27 cellular contexts compared by ENCODE assay signal in the genomic region with DNA sequence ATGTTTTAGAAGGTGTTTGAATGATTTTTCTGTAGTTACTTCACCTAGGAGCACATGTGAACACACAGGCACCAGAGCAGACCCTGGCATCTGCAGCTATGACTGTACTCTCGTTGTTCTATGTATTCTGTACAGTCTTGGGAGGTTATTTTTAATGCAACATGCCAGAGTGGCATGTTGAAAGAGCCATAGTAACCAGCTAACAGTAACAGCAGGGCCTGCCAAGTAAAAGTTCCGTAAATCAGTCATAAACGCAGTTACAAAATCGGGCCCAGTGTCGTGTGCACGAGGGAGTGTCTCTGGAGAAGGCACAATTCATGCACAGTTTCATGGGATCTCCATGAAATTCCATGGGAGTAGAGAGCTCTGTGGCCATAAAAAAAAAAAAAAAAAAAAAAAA.
DNase-seq lines count a peak whose midpoint lies in the region; ATAC-seq and TF ChIP-seq lines count a peak whose summit lies in the region.
"Had no signal": no experiment of that assay in that cellular context is flagged by ENCODE, and none has a peak within 500 bp of the region (broad histone marks: within the 10 kb centered on the region; RNA-seq: fewer than 3 reads in every experiment).

No MANE protein-coding gene starts in this region.

- 52 to 61% (median 56%) methylated on average over 6 of the region's 6 CpGs for WGBS in heart left ventricle, 4 donors

- H3K9me3 ChIP-seq in heart left ventricle (peaks cover 0 to 20% (median 0%) of the 10 kb centered on the region in 12 donors), left ventricle myocardium inferior (replicated peaks) (peaks cover 10% of the 10 kb centered on the region), osteoblast (ENCODE audit: low read depth, low read length) (peaks cover 2% of the 10 kb centered on the region)
- H3K9me3 ChIP-seq: gastrocnemius medialis, SK-N-SH had no signal

- H3K79me2 ChIP-seq in osteoblast (ENCODE audit: insufficient read depth, low read length), result no peaks in the 10 kb centered on the region

- no peaks in the 10 kb centered on the region for H4K20me1 ChIP-seq in osteoblast (ENCODE audit: insufficient read depth, low read length)
- H4K20me1 ChIP-seq: BLaER1 treated with 17β-estradiol and CSF1 and Interleukin-3, amounts not matched to agents 10 nM and 100 nM had no signal

- H3K4me2 ChIP-seq in osteoblast (ENCODE audit: insufficient read depth, low read length), result no peak overlapping the region
- H3K4me2 ChIP-seq: BLaER1 treated with 17β-estradiol and CSF1 and Interleukin-3, amounts not matched to agents 10 nM and 100 nM; SK-N-SH had no signal

- H3K4me3 ChIP-seq in heart left ventricle, result no peak overlapping the region
- H3K4me3 ChIP-seq in left ventricle myocardium inferior, result no peak overlapping the region
- H3K4me3 ChIP-seq in fibroblast of mammary gland (ENCODE audit: control insufficient read depth, low read depth, low read length), result no peak overlapping the region
- H3K4me3 ChIP-seq in osteoblast (ENCODE audit: insufficient read depth, low read length), result no peak overlapping the region
- H3K4me3 ChIP-seq: BLaER1 treated with 17β-estradiol and CSF1 and Interleukin-3, amounts not matched to agents 10 nM and 100 nM; gastrocnemius medialis; upper lobe of right lung had no signal

- peak in 3 of 4 donors; percentile 24 to 75 (median 59) for ATAC-seq in heart left ventricle
- no peak for ATAC-seq in HG02981 (IDR thresholded peaks at IDR 0.05; ENCODE audit: unreplicated experiment)
- ATAC-seq: gastrocnemius medialis, upper lobe of right lung had no signal

- H3K4me1 ChIP-seq in heart left ventricle (peaks cover 0 to 4% (median 0%) of the 10 kb centered on the region in 12 donors), left ventricle myocardium inferior (peaks cover 6% of the 10 kb centered on the region), osteoblast (ENCODE audit: insufficient read depth, low read length) (no peaks in the 10 kb centered on the region)
- H3K4me1 ChIP-seq: BLaER1 treated with 17β-estradiol and CSF1 and Interleukin-3, amounts not matched to agents 10 nM and 100 nM; Caco-2; gastrocnemius medialis; upper lobe of right lung had no signal

- intact Hi-C loops in heart left ventricle (cut with DNase I) (no loop called here), left ventricle myocardium inferior (cut with micrococcal nuclease) (no loop called here)

- DNase-seq in heart left ventricle, result no peak
- no peak for DNase-seq in left ventricle myocardium inferior
- DNase-seq in fibroblast of mammary gland (ENCODE audit: low read depth), result peak; percentile 36
- DNase-seq in osteoblast (ENCODE audit: insufficient read length, low spot score, missing footprints), result no peak
- DNase-seq in activated T-cell treated with anti-CD3 and anti-CD28 coated beads, Interleukin-2, amount 50 U/mL, for 1 hour, result no peak
- no peak for DNase-seq in LoVo (ENCODE audit: low spot score)
- no peak for DNase-seq in NCI-H510A (lab: John Stamatoyannopoulos, UW)
- DNase-seq: activated CD4-positive, alpha-beta T cell treated with anti-CD3 and anti-CD28 coated beads for 4 hours; activated naive CD4-positive, alpha-beta T cell treated with anti-CD3 and anti-CD28 coated beads for 36 hours; activated T-cell treated with anti-CD3 and anti-CD28 coated beads, Interleukin-2, amount 50 U/mL, for 48 hours; amygdala; Caco-2; cerebellar nuclear complex; DND-41; gastrocnemius medialis; H7; hypothalamus; NCI-H1105; NCI-H2029 treated with DMSO at 0.1 percent for 48 hours; NCI-H226; NCI-H82; nephron progenitor cell; SK-N-SH; upper lobe of right lung had no signal

- no peak for TF ChIP-seq POLR2A in heart left ventricle (IDR thresholded peaks at IDR 0.05)

- H3K27me3 ChIP-seq in heart left ventricle, result no peaks in the 10 kb centered on the region
- no peaks in the 10 kb centered on the region for H3K27me3 ChIP-seq in left ventricle myocardium inferior (ENCODE audit: low read depth)
- no peaks in the 10 kb centered on the region for H3K27me3 ChIP-seq in osteoblast (ENCODE audit: insufficient read depth, low read length)
- H3K27me3 ChIP-seq: BLaER1 treated with 17β-estradiol and CSF1 and Interleukin-3, amounts not matched to agents 10 nM and 100 nM; gastrocnemius medialis; upper lobe of right lung had no signal

- peak overlapping the region; percentile 27 for H2AFZ ChIP-seq in osteoblast (ENCODE audit: low read length)

- no peak for TF ChIP-seq CTCF in heart left ventricle (IDR thresholded peaks at IDR 0.05)
- no peak for TF ChIP-seq CTCF in left ventricle myocardium inferior (IDR thresholded peaks at IDR 0.05; ENCODE audit: borderline replicate concordance)
- TF ChIP-seq CTCF in fibroblast of mammary gland (conservative IDR thresholded peaks at IDR 0.05; ENCODE audit: control insufficient read depth, insufficient read depth, low read depth, low read length), result no peak
- TF ChIP-seq CTCF in osteoblast (IDR thresholded peaks at IDR 0.05; ENCODE audit: extremely low read depth, low read depth, low read length), result no peak

- H3K36me3 ChIP-seq in heart left ventricle (no peaks in the 10 kb centered on the region), left ventricle myocardium inferior (no peaks in the 10 kb centered on the region), osteoblast (ENCODE audit: insufficient read depth, low read length) (no peaks in the 10 kb centered on the region)
- H3K36me3 ChIP-seq: BLaER1 treated with 17β-estradiol and CSF1 and Interleukin-3, amounts not matched to agents 10 nM and 100 nM; gastrocnemius medialis; upper lobe of right lung had no signal

- H3K27ac ChIP-seq in heart left ventricle, result no peak overlapping the region
- no peak overlapping the region for H3K27ac ChIP-seq in left ventricle myocardium inferior (replicated peaks)
- no peak overlapping the region for H3K27ac ChIP-seq in osteoblast (ENCODE audit: low read depth, low read length)
- H3K27ac ChIP-seq: BLaER1 treated with 17β-estradiol and CSF1 and Interleukin-3, amounts not matched to agents 10 nM and 100 nM; gastrocnemius medialis; RWPE1; upper lobe of right lung had no signal
